11 cellular contexts compared by ENCODE assay signal in the genomic region with DNA sequence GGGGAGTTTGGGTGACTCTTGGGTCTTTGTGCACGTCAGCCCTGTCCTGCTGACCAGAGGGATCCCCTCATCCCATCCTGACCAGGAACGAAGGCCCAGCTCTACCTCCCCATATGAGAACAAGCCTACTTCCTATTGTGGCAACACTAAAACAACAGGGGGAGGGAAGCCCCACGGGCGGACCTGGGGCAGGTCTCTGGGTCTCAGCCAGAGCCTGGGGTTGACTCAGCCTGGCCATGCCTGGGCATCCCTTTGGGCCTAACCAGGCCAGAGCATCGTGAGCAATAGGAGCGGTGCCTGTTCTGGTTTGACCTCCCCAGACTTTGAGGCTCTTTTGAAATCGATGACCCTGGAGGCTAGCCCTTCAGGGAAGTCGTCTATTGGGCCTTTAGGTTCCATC. TPM values are rescaled to one million over a fixed set of nuclear protein-coding genes. Genes with fewer than 3 reads are reported as not detected.
DNase-seq lines count a peak whose midpoint lies in the region; ATAC-seq and TF ChIP-seq lines count a peak whose summit lies in the region.
"Had no signal": no experiment of that assay in that cellular context is flagged by ENCODE, and none has a peak within 500 bp of the region (broad histone marks: within the 10 kb centered on the region; RNA-seq: fewer than 3 reads in every experiment).

No MANE protein-coding gene starts in this region.

- no peak for ATAC-seq in natural killer cell treated with Interleukin-12 subunit alpha and Interleukin-12 subunit beta and Interleukin-15 and Interleukin-18, amount 100 ng/mL, for 72 hours

- no peaks in the 10 kb centered on the region for H3K27me3 ChIP-seq in CD8-positive, alpha-beta memory T cell (ENCODE audit: insufficient read depth, low read length, poor library complexity, severe bottlenecking)
- H3K27me3 ChIP-seq in breast epithelium, result no peaks in the 10 kb centered on the region
- no peaks in the 10 kb centered on the region for H3K27me3 ChIP-seq in ascending aorta
- H3K27me3 ChIP-seq: hepatocyte had no signal

- peak overlapping the region; percentile 72 to 93 (median 91) for H3K4me3 Mint-ChIP-seq in CD8-positive, alpha-beta memory T cell
- peak overlapping the region; percentile 82 for H3K4me3 Mint-ChIP-seq in natural killer cell treated with Interleukin-12 subunit alpha and Interleukin-12 subunit beta and Interleukin-15 and Interleukin-18, amount 100 ng/mL, for 72 hours
- H3K4me3 Mint-ChIP-seq in glutamatergic neuron (ENCODE audit: unreplicated experiment), result no peak overlapping the region

- H3K4me3 ChIP-seq in CD8-positive, alpha-beta memory T cell (ENCODE audit: low read length), result peak overlapping the region; percentile 98
- H3K4me3 ChIP-seq in breast epithelium (peak overlapping the region in 2 of 3 donors; percentile 27 to 30), ascending aorta (peak overlapping the region in 1 of 2 donors; percentile 46)
- H3K4me3 ChIP-seq: hepatocyte had no signal

- TF ChIP-seq POLR2A in breast epithelium (IDR thresholded peaks at IDR 0.05), result no peak

- POLR2A ChIA-PET in CD8-positive, alpha-beta memory T cell (lab: Charles Lee), result interaction anchor here (0.6 to 1.3 kb wide), 3 partner anchors 17 to 180 kb away, joined by 3 to 6 read pairs (median 3); a partner anchor contains a TSS

- CTCF ChIA-PET in CD8-positive, alpha-beta memory T cell (lab: Charles Lee), result interaction anchor here (1.0 to 4.6 kb wide), 6 partner anchors 16 to 288 kb away, joined by 3 to 26 read pairs (median 3); no protein-coding TSS in a partner anchor

- H3K27me3 Mint-ChIP-seq in CD8-positive, alpha-beta memory T cell, result no peaks in the 10 kb centered on the region
- H3K27me3 Mint-ChIP-seq in natural killer cell treated with Interleukin-12 subunit alpha and Interleukin-12 subunit beta and Interleukin-15 and Interleukin-18, amount 100 ng/mL, for 72 hours, result no peaks in the 10 kb centered on the region
- peaks cover 9% of the 10 kb centered on the region for H3K27me3 Mint-ChIP-seq in glutamatergic neuron (ENCODE audit: unreplicated experiment)

- H3K9me3 Mint-ChIP-seq in CD8-positive, alpha-beta memory T cell, result no peaks in the 10 kb centered on the region
- no peaks in the 10 kb centered on the region for H3K9me3 Mint-ChIP-seq in natural killer cell treated with Interleukin-12 subunit alpha and Interleukin-12 subunit beta and Interleukin-15 and Interleukin-18, amount 100 ng/mL, for 72 hours
- H3K9me3 Mint-ChIP-seq in glutamatergic neuron (ENCODE audit: unreplicated experiment), result peaks cover 10% of the 10 kb centered on the region

- H3K4me1 ChIP-seq in CD8-positive, alpha-beta memory T cell (ENCODE audit: insufficient read depth, low read length), result peaks cover 72% of the 10 kb centered on the region
- H3K4me1 ChIP-seq in breast epithelium, result peaks cover 5 to 11% of the 10 kb centered on the region in 2 donors
- H3K4me1 ChIP-seq in ascending aorta, result no peaks in the 10 kb centered on the region

- TF ChIP-seq CTCF in breast epithelium (IDR thresholded peaks at IDR 0.05) (no peak), ascending aorta (IDR thresholded peaks at IDR 0.05) (no peak), glutamatergic neuron (IDR thresholded peaks at IDR 0.05; ENCODE audit: partially characterized antibody, unreplicated experiment) (no peak)

- intact Hi-C loops in breast epithelium (cut with DNase I; ENCODE audit: low total_unique reads), result no loop called here
- intact Hi-C loops in ascending aorta (cut with DNase I), result no loop called here

- no peak for DNase-seq in CD8-positive, alpha-beta memory T cell
- DNase-seq in breast epithelium (ENCODE audit: low spot score in 2 of 2) (no peak), NCI-H1105 (lab: John Stamatoyannopoulos, UW) (no peak), NCI-H2107 (lab: John Stamatoyannopoulos, UW) (no peak), ascending aorta (ENCODE audit: low spot score in 2 of 2) (no peak), glutamatergic neuron (no peak)
- DNase-seq in natural killer cell treated with Interleukin-12 subunit alpha and Interleukin-12 subunit beta and Interleukin-15 and Interleukin-18, amount 100 ng/mL, for 72 hours (ENCODE audit: low spot score), result no peak
- DNase-seq: DMS153, NCI-H1694 had no signal

- H3K27ac ChIP-seq in CD8-positive, alpha-beta memory T cell (ENCODE audit: low read depth, low read length), result peak overlapping the region; percentile 77
- peak overlapping the region; percentile 91 for H3K27ac ChIP-seq in KOPT-K1 (ENCODE audit: low read depth, low read length, poor library complexity, severe bottlenecking)
- H3K27ac ChIP-seq in breast epithelium, result no peak overlapping the region
- no peak overlapping the region for H3K27ac ChIP-seq in ascending aorta
- H3K27ac ChIP-seq: hepatocyte had no signal

- H3K4me1 Mint-ChIP-seq in CD8-positive, alpha-beta memory T cell, result peaks cover 65 to 75% (median 73%) of the 10 kb centered on the region in 3 donors
- peaks cover 66% of the 10 kb centered on the region in 2 donors for H3K4me1 Mint-ChIP-seq in natural killer cell treated with Interleukin-12 subunit alpha and Interleukin-12 subunit beta and Interleukin-15 and Interleukin-18, amount 100 ng/mL, for 72 hours (ENCODE audit: low read depth in 2 of 2)
- H3K4me1 Mint-ChIP-seq in glutamatergic neuron (ENCODE audit: low read depth, unreplicated experiment), result peaks cover 15% of the 10 kb centered on the region

- peaks cover 16% of the 10 kb centered on the region for H3K36me3 ChIP-seq in CD8-positive, alpha-beta memory T cell (ENCODE audit: insufficient read depth, low read length)
- H3K36me3 ChIP-seq in KOPT-K1 (ENCODE audit: insufficient read depth, low read length) (peaks cover 35% of the 10 kb centered on the region), breast epithelium (no peaks in the 10 kb centered on the region), ascending aorta (no peaks in the 10 kb centered on the region)

- H3K9me3 ChIP-seq in CD8-positive, alpha-beta memory T cell (ENCODE audit: low read length), result no peaks in the 10 kb centered on the region
- H3K9me3 ChIP-seq in KOPT-K1 (ENCODE audit: insufficient read depth, low read length, poor library complexity, severe bottlenecking) (no peaks in the 10 kb centered on the region), breast epithelium (no peaks in the 10 kb centered on the region), ascending aorta (no peaks in the 10 kb centered on the region)

- peaks cover 3 to 37% (median 4%) of the 10 kb centered on the region in 3 donors for H3K36me3 Mint-ChIP-seq in CD8-positive, alpha-beta memory T cell
- peaks cover 19% of the 10 kb centered on the region for H3K36me3 Mint-ChIP-seq in natural killer cell treated with Interleukin-12 subunit alpha and Interleukin-12 subunit beta and Interleukin-15 and Interleukin-18, amount 100 ng/mL, for 72 hours
- H3K36me3 Mint-ChIP-seq in glutamatergic neuron (ENCODE audit: unreplicated experiment), result peaks cover 4% of the 10 kb centered on the region

- peak overlapping the region; percentile 92 to 98 (median 96) for H3K27ac Mint-ChIP-seq in CD8-positive, alpha-beta memory T cell
- H3K27ac Mint-ChIP-seq in natural killer cell treated with Interleukin-12 subunit alpha and Interleukin-12 subunit beta and Interleukin-15 and Interleukin-18, amount 100 ng/mL, for 72 hours, result peak overlapping the region; percentile 100
- no peak overlapping the region for H3K27ac Mint-ChIP-seq in glutamatergic neuron (ENCODE audit: unreplicated experiment)

RNA-seq across cellular contexts. Expression of a gene that starts 16.8 kb away (rescaled TPM):
- total RNA-seq in CD8-positive, alpha-beta memory T cell, result 100 to 1,000 TPM; 187 to 189 TPM
- polyA plus RNA-seq in CD8-positive, alpha-beta memory T cell, result 193 TPM
- total RNA-seq in breast epithelium (10 to 100 TPM; 12.5 to 43.0 (median 30.8) TPM), ascending aorta (9.6 TPM), glutamatergic neuron (ENCODE audit: unreplicated experiment) (10.8 TPM)
- total RNA-seq in natural killer cell treated with Interleukin-12 subunit alpha and Interleukin-12 subunit beta and Interleukin-15 and Interleukin-18, amount 100 ng/mL, for 72 hours, result 100 to 1,000 TPM; 324 to 369 TPM

Comparison
In these comparisons a context has a peak if more than half of its experiments do, and no peak if none do; other contexts are left out.
1. H3K27ac ChIP-seq: peak in CD8-positive, alpha-beta memory T cell (single experiment) and KOPT-K1 (single experiment); none in breast epithelium (0 of 2) and ascending aorta (0 of 2).
2. RNA of a gene that starts 16.8 kb away (total RNA-seq): 324 to 369 TPM in natural killer cell treated with Interleukin-12 subunit alpha and Interleukin-12 subunit beta and Interleukin-15 and Interleukin-18, amount 100 ng/mL, for 72 hours and 187 to 189 TPM in CD8-positive, alpha-beta memory T cell; 12.5 to 43.0 TPM in breast epithelium, 10.8 TPM in glutamatergic neuron (single experiment) and 9.6 TPM in ascending aorta (single experiment); every median in the first group is over 4 times any median in the second.